ENCODE assay signal across 11 cellular contexts in genomic region chr14:23538785-23539184, GRCh38. TPM values are rescaled to one million over a fixed set of nuclear protein-coding genes. Genes with fewer than 3 reads are reported as not detected.
DNase-seq lines count a peak whose midpoint lies in the region; FAIRE-seq and TF ChIP-seq lines count a peak whose summit lies in the region.
"Had no signal": no experiment of that assay in that cellular context is flagged by ENCODE, and none has a peak within 500 bp of the region (broad histone marks: within the 10 kb centered on the region; RNA-seq: fewer than 3 reads in every experiment).

No MANE protein-coding gene starts in this region.

- peaks cover 24% of the 10 kb centered on the region for H3K4me1 Mint-ChIP-seq in astrocyte (ENCODE audit: low read depth, unreplicated experiment)
- peaks cover 5% of the 10 kb centered on the region for H3K4me1 Mint-ChIP-seq in activated T-cell treated with anti-CD3 and anti-CD28 coated beads, Interleukin-2, amount 50 U/mL, for 24 hours (ENCODE audit: low read depth)

- no peak overlapping the region for H3K4me3 ChIP-seq in ACC112 (ENCODE audit: low read depth, low read length)
- no peak overlapping the region for H3K4me3 ChIP-seq in astrocyte (ENCODE audit: insufficient read depth, low read depth, low read length)
- peak overlapping the region; percentile 88 for H3K4me3 ChIP-seq in iPS-15b (ENCODE audit: low read depth, low read length)

- no peaks in the 10 kb centered on the region for H4K20me1 ChIP-seq in astrocyte (ENCODE audit: insufficient read depth, low read length)

- H3K27ac ChIP-seq in ACC112 (ENCODE audit: low read depth, low read length) (no peak overlapping the region), astrocyte (ENCODE audit: low read depth, low read length) (no peak overlapping the region)
- H3K27ac ChIP-seq: epithelial cell of prostate had no signal

- H3K4me1 ChIP-seq in ACC112 (ENCODE audit: control insufficient read depth, insufficient read depth, low read length, unreplicated experiment) (peaks cover 6% of the 10 kb centered on the region), astrocyte (ENCODE audit: insufficient read depth, low read length) (peaks cover 3% of the 10 kb centered on the region), iPS-15b (ENCODE audit: control insufficient read depth, insufficient read depth, low read length) (peaks cover 28% of the 10 kb centered on the region)

- H3K27me3 ChIP-seq in ACC112 (ENCODE audit: insufficient read depth, low read length) (no peaks in the 10 kb centered on the region), astrocyte (ENCODE audit: insufficient read depth, low read length) (no peaks in the 10 kb centered on the region), iPS-15b (ENCODE audit: control insufficient read depth, insufficient read depth, low read length) (no peaks in the 10 kb centered on the region)

- H3K36me3 ChIP-seq in ACC112 (ENCODE audit: insufficient read depth, low read length) (no peaks in the 10 kb centered on the region), astrocyte (ENCODE audit: insufficient read depth, low read length) (no peaks in the 10 kb centered on the region), iPS-15b (ENCODE audit: control insufficient read depth, insufficient read depth, low read length) (peaks cover 20% of the 10 kb centered on the region)

- H3K9me3 ChIP-seq in astrocyte (ENCODE audit: insufficient read depth, low read depth, low read length) (no peaks in the 10 kb centered on the region), iPS-15b (ENCODE audit: control insufficient read depth, insufficient read depth, low read length) (no peaks in the 10 kb centered on the region)

- no peaks in the 10 kb centered on the region for H3K9me3 Mint-ChIP-seq in astrocyte (ENCODE audit: unreplicated experiment)
- no peaks in the 10 kb centered on the region for H3K9me3 Mint-ChIP-seq in activated T-cell treated with anti-CD3 and anti-CD28 coated beads, Interleukin-2, amount 50 U/mL, for 24 hours
- H3K9me3 Mint-ChIP-seq: naive thymus-derived CD4-positive, alpha-beta T cell had no signal

- H3K27me3 Mint-ChIP-seq in astrocyte (ENCODE audit: low read depth, unreplicated experiment), result no peaks in the 10 kb centered on the region
- peaks cover 2% of the 10 kb centered on the region for H3K27me3 Mint-ChIP-seq in activated T-cell treated with anti-CD3 and anti-CD28 coated beads, Interleukin-2, amount 50 U/mL, for 24 hours
- H3K27me3 Mint-ChIP-seq: naive thymus-derived CD4-positive, alpha-beta T cell had no signal

- peak overlapping the region; percentile 43 for H3K4me3 Mint-ChIP-seq in astrocyte (ENCODE audit: unreplicated experiment)
- H3K4me3 Mint-ChIP-seq in activated T-cell treated with anti-CD3 and anti-CD28 coated beads, Interleukin-2, amount 50 U/mL, for 24 hours, result no peak overlapping the region
- H3K4me3 Mint-ChIP-seq: naive thymus-derived CD4-positive, alpha-beta T cell had no signal

- DNase-seq in NCI-H1694 (lab: John Stamatoyannopoulos, UW) (peak; percentile 79), astrocyte (ENCODE audit: low read depth) (no peak), D341Med (ENCODE audit: low spot score) (no peak), H4 (ENCODE audit: low spot score) (no peak)
- DNase-seq in effector CD8-positive, alpha-beta T cell (lab: John Stamatoyannopoulos, UW), result no peak
- no peak for DNase-seq in activated T-cell treated with anti-CD3 and anti-CD28 coated beads, Interleukin-2, amount 50 U/mL, for 24 hours
- DNase-seq: T1000 had no signal

- peaks cover 5% of the 10 kb centered on the region for H3K36me3 Mint-ChIP-seq in astrocyte (ENCODE audit: low read depth, unreplicated experiment)
- no peaks in the 10 kb centered on the region for H3K36me3 Mint-ChIP-seq in activated T-cell treated with anti-CD3 and anti-CD28 coated beads, Interleukin-2, amount 50 U/mL, for 24 hours (ENCODE audit: low read depth)
- H3K36me3 Mint-ChIP-seq: naive thymus-derived CD4-positive, alpha-beta T cell had no signal

- FAIRE-seq in astrocyte (lab: Jason Lieb, UNC), result no peak

- no peak for TF ChIP-seq CTCF in astrocyte (IDR thresholded peaks at IDR 0.05; ENCODE audit: insufficient read depth, low read depth, low read length)

- H2AFZ ChIP-seq in ACC112 (ENCODE audit: low read length, unreplicated experiment) (peak overlapping the region; percentile 67), astrocyte (ENCODE audit: low read depth, low read length) (no peak overlapping the region)

- H3K9ac ChIP-seq in astrocyte (ENCODE audit: low read length) (no peak overlapping the region), iPS-15b (ENCODE audit: low read depth, low read length) (peak overlapping the region; percentile 93)

- peak overlapping the region; percentile 73 for H3K27ac Mint-ChIP-seq in astrocyte (ENCODE audit: unreplicated experiment)
- H3K27ac Mint-ChIP-seq in activated T-cell treated with anti-CD3 and anti-CD28 coated beads, Interleukin-2, amount 50 U/mL, for 24 hours, result no peak overlapping the region

- no peak overlapping the region for H3K4me2 ChIP-seq in astrocyte (ENCODE audit: low read length)

- H3K79me2 ChIP-seq in ACC112 (ENCODE audit: control insufficient read depth, insufficient read depth, low read length, unreplicated experiment), result no peaks in the 10 kb centered on the region
- no peaks in the 10 kb centered on the region for H3K79me2 ChIP-seq in astrocyte (ENCODE audit: insufficient read depth, low read length)

RNA-seq across cellular contexts. Expression of gene ZFHX2, which starts 12.8 kb away (rescaled TPM):
- 27.3 TPM in 2 replicates for total RNA-seq in astrocyte
- 0.02 and 0.10 TPM in 2 replicates for total RNA-seq in H4 (2014; rRNA removed; shearing (Covaris generic))

RNA-seq across cellular contexts. Expression of gene THTPA, which starts 17.3 kb away (rescaled TPM):
- total RNA-seq in astrocyte, result 6.8 and 8.1 TPM in 2 replicates
- 4.0 and 11.8 TPM in 2 replicates for total RNA-seq in H4 (2014; rRNA removed; shearing (Covaris generic))

RNA-seq across cellular contexts. Expression of gene AP1G2, which starts 28.8 kb away (rescaled TPM):
- total RNA-seq in astrocyte, result 73.6 and 80.9 TPM in 2 replicates
- 0.06 and 0.43 TPM in 2 replicates for total RNA-seq in H4 (2014; rRNA removed; shearing (Covaris generic))

RNA-seq across cellular contexts. Expression of gene JPH4, which starts 39.8 kb away (rescaled TPM):
- 0.87 and 1.1 TPM in 2 replicates for total RNA-seq in astrocyte
- total RNA-seq in H4 (2014; rRNA removed; shearing (Covaris generic)), result not detected in 2 replicates

Comparison
In these comparisons a context has a peak if more than half of its experiments do, and no peak if none do; other contexts are left out.
1. RNA of gene ZFHX2, which starts 12.8 kb away (total RNA-seq): 27.3 TPM in astrocyte; 0.02 to 0.10 TPM in H4; every median in the first group is over 10 times any median in the second.
2. RNA of gene AP1G2, which starts 28.8 kb away (total RNA-seq): 73.6 to 80.9 TPM in astrocyte; 0.06 to 0.43 TPM in H4; every median in the first group is over 10 times any median in the second.